In the genomic region with DNA sequence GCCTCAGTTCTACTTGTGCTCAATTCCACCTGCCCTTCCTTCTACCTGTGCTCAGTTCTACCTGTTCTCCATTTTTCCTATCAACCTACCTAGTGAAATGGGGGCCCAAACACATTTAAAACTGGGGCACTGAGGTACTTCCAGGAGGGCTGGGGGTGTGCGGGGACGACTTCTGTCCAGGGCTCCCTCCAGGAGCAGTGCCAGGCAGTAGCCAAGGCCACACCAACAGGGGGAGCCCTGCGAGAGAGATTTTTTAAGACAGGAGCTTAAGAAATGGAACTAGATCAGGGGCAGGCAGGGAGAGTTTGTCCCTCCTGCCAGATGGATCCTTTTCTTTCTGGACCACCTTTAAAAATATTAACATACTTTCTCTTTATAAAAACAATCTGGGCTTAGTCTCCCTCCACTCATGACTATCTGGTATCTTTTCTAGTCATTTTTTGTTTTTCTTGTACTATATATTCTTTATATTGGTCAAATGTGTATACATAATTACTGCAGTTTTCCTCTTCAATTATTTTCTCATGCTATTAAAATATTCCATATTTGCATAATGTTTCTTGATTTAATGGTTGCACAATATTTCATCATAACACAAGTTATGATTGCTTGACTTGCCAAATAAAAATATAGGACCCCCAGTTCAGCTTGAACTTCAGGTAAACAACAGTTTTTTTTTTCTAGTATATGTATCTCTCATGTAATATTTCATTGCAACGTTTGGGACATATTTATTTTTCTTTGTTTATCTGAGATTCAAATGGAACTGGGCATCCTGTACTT, we compare ENCODE assay signal across 10 cellular contexts. TPM values are rescaled to one million over a fixed set of nuclear protein-coding genes. Genes with fewer than 3 reads are reported as not detected.
DNase-seq lines count a peak whose midpoint lies in the region; ATAC-seq, FAIRE-seq and TF ChIP-seq lines count a peak whose summit lies in the region.
"Had no signal": no experiment of that assay in that cellular context is flagged by ENCODE, and none has a peak within 500 bp of the region (broad histone marks: within the 10 kb centered on the region; RNA-seq: fewer than 3 reads in every experiment).

No MANE protein-coding gene starts in this region.

- TF ChIP-seq CTCF in 22Rv1 (IDR thresholded peaks at IDR 0.05), result peak; percentile 77

- no peak for FAIRE-seq in RCC 7860 (lab: Jason Lieb, UNC)
- FAIRE-seq in colon (lab: Jason Lieb, UNC), result peak; percentile 28
- FAIRE-seq: GM12878 had no signal

- no peak for ATAC-seq in GM21619 (IDR thresholded peaks at IDR 0.05; ENCODE audit: unreplicated experiment)
- ATAC-seq: GM12878 had no signal

- peak; percentile 14 for DNase-seq in G401 (ENCODE audit: low spot score)
- peak; percentile 17 for DNase-seq in RCC 7860 (ENCODE audit: low spot score)
- peak; percentile 35 for DNase-seq in myocyte (ENCODE audit: low read depth)
- no peak for DNase-seq in activated CD8-positive, alpha-beta memory T cell treated with anti-CD3 and anti-CD28 coated beads, Interleukin-2, amount 50 U/mL, for 4 hours
- DNase-seq in GM19238 (ENCODE audit: insufficient read length, low spot score), result no peak

- in situ Hi-C loops in G401 (cut with HindIII; ENCODE audit: low sequenced_read_pairs), result no loop called here

- H3K27ac ChIP-seq in 22Rv1, result no peak overlapping the region

RNA-seq across cellular contexts. Expression of gene INSYN2A, which starts 47.3 kb away (rescaled TPM):
- not detected in 2 replicates for total RNA-seq in G401 (2014; rRNA removed; shearing (Covaris generic))
- 2.3 and 4.0 TPM in 2 replicates for total RNA-seq in myocyte
- 0.43 TPM for polyA plus RNA-seq in myocyte (2012)
- total RNA-seq: activated naive CD4-positive, alpha-beta T cell treated with anti-CD3 and anti-CD28 coated beads, Interleukin-2, amount 50 U/mL, for 72 hours; GM12878 had no signal
- polyA plus RNA-seq: GM12878 had no signal

Comparison
In these comparisons a context has a peak if more than half of its experiments do, and no peak if none do; other contexts are left out.
1. DNase-seq: peak in G401 (single experiment), RCC 7860 (single experiment) and myocyte (single experiment); none in activated CD8-positive, alpha-beta memory T cell treated with anti-CD3 and anti-CD28 coated beads, Interleukin-2, amount 50 U/mL, for 4 hours (single experiment) and GM19238 (single experiment).